Comparison of ENCODE assay signal across 9 cellular contexts in the genomic region with DNA sequence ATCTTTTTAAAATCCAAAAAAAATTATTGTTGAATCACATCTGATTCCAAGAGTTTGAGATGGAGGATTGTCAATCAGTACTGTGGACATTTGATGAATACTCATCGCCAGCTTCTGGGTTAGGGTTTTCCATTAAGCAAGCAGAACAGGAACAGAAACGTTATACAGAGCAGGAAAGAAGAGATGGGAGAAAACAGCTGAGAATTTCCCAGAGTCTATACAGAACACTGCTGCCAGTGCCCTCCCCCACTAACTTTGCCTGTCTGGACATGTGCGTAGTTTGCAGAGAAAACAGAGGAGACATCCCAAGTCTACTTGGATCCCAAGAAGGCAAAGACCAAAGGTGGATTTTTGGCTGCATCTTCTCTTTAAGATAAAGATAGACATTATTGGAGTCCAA. TPM values are rescaled to one million over a fixed set of nuclear protein-coding genes. Genes with fewer than 3 reads are reported as not detected.
"Had no signal": no experiment of that assay in that cellular context is flagged by ENCODE, and none has a peak within 500 bp of the region (broad histone marks: within the 10 kb centered on the region; RNA-seq: fewer than 3 reads in every experiment).

No MANE protein-coding gene starts in this region.

- FAIRE-seq: H54, HTR-8/SVneo, K562 had no signal

- DNase-seq: GOT3, H9, HCEC 1CT, IMR-90, KG1 had no signal

- H3K4me3 Mint-ChIP-seq: H9 had no signal

- H3K9me3 Mint-ChIP-seq: H9 had no signal

- H3K4me3 ChIP-seq: K562 had no signal

- ATAC-seq: K562 had no signal

RNA-seq across cellular contexts. Expression of a gene that starts 19.0 kb away (rescaled TPM):
- total RNA-seq: H9, HT-29, K562 had no signal
- polyA plus RNA-seq: K562 had no signal
